21 cellular contexts compared by ENCODE assay signal in genomic region chr1:22258696-22259095, GRCh38.
DNase-seq lines count a peak whose midpoint lies in the region; ATAC-seq, FAIRE-seq and TF ChIP-seq lines count a peak whose summit lies in the region.
"Had no signal": no experiment of that assay in that cellular context is flagged by ENCODE, and none has a peak within 500 bp of the region (broad histone marks: within the 10 kb centered on the region; RNA-seq: fewer than 3 reads in every experiment).

No MANE protein-coding gene starts in this region.

- no TSS peak for BruUV-seq in Caco-2 (replicated peaks; lab: Mats Ljungman, UMichigan)

- ATAC-seq in GM18858 (IDR thresholded peaks at IDR 0.05; ENCODE audit: unreplicated experiment) (no peak), HG03469 (IDR thresholded peaks at IDR 0.05; ENCODE audit: unreplicated experiment) (no peak)
- ATAC-seq: activated T-cell treated with anti-CD3 and anti-CD28 coated beads, Interleukin-2, amount 50 U/mL, for 72 hours; gastrocnemius medialis had no signal

- no peaks in the 10 kb centered on the region for H4K20me1 ChIP-seq in hepatocyte (ENCODE audit: insufficient read depth, poor library complexity, severe bottlenecking)

- POLR2A ChIA-PET in Caco-2 (lab: Charles Lee): no interaction called here

- H3K36me3 ChIP-seq in Caco-2 (ENCODE audit: control insufficient read depth, insufficient read depth, low read length): no peaks in the 10 kb centered on the region
- H3K36me3 ChIP-seq in Peyer's patch: no peaks in the 10 kb centered on the region
- H3K36me3 ChIP-seq in hepatocyte (replicated peaks; ENCODE audit: insufficient read depth, low read depth): no peaks in the 10 kb centered on the region
- H3K36me3 ChIP-seq in small intestine (ENCODE audit: control insufficient read depth in 2 of 2, insufficient read depth in 2 of 2, low read length in 2 of 2): no peaks in the 10 kb centered on the region
- H3K36me3 ChIP-seq: gastrocnemius medialis, right atrium auricular region, thyroid gland had no signal

- TF ChIP-seq POLR2A in Peyer's patch (IDR thresholded peaks at IDR 0.05): no peak

- no peak overlapping the region for H3K4me2 ChIP-seq in hepatocyte

- H3K4me1 Mint-ChIP-seq in Caco-2 (ENCODE audit: low read depth, unreplicated experiment): peaks cover 35% of the 10 kb centered on the region

- no peaks in the 10 kb centered on the region for H3K9me3 ChIP-seq in Caco-2
- H3K9me3 ChIP-seq in Peyer's patch: no peaks in the 10 kb centered on the region
- no peaks in the 10 kb centered on the region for H3K9me3 ChIP-seq in hepatocyte (ENCODE audit: low read depth)
- no peaks in the 10 kb centered on the region for H3K9me3 ChIP-seq in small intestine (ENCODE audit: control insufficient read depth, low read depth)
- H3K9me3 ChIP-seq: gastrocnemius medialis, right atrium auricular region, thyroid gland had no signal

- CTCF ChIA-PET in Caco-2 (lab: Charles Lee): no interaction called here

- intact Hi-C loops in Caco-2 (cut with micrococcal nuclease; ENCODE audit: unreplicated experiment): no loop called here

- 79% methylated on average over 6 of the region's 6 CpGs for WGBS in hepatocyte (ENCODE audit: low lambda C conversion rate, missing lambda C conversion rate)
- WGBS in small intestine, 3 donors: 61 to 73% (median 69%) methylated on average over 6 of the region's 6 CpGs

- H3K4me1 ChIP-seq in Caco-2 (peaks cover 40% of the 10 kb centered on the region), Peyer's patch (peaks cover 0 to 35% (median 0%) of the 10 kb centered on the region in 4 donors), hepatocyte (ENCODE audit: insufficient read depth) (peaks cover 50% of the 10 kb centered on the region), small intestine (ENCODE audit: control insufficient read depth in 2 of 2, insufficient read depth in 1 of 2, low read depth in 1 of 2, low read length in 1 of 2) (peaks cover 0 to 1% of the 10 kb centered on the region in 2 donors)
- H3K4me1 ChIP-seq: parathyroid adenoma, right atrium auricular region had no signal

- H3K4me3 ChIP-seq in Caco-2 (ENCODE audit: low read depth, low read length) (no peak overlapping the region), Peyer's patch (no peak overlapping the region), hepatocyte (no peak overlapping the region), small intestine (ENCODE audit: low read depth in 1 of 2, low read length in 2 of 2) (no peak overlapping the region)
- H3K4me3 ChIP-seq: gastrocnemius medialis, lung, right atrium auricular region, thyroid gland had no signal

- DNase-seq in Caco-2: no peak
- no peak for DNase-seq in Peyer's patch
- DNase-seq in hepatocyte (ENCODE audit: low spot score): no peak
- DNase-seq in small intestine: no peak
- DNase-seq in foreskin melanocyte: no peak
- no peak for DNase-seq in NAMALWA (ENCODE audit: low spot score)
- DNase-seq: activated CD4-positive, alpha-beta T cell treated with anti-CD3 and anti-CD28 coated beads, Interleukin-2, amount 50 U/mL, for 48 hours; activated T-cell treated with anti-CD3 and anti-CD28 coated beads, Interleukin-2, amount 50 U/mL, for 72 hours; cerebellar nuclear complex; DMS153; gastrocnemius medialis; Karpas-422; NCI-H1436 treated with DMSO at 0.1 percent for 48 hours; thyroid gland had no signal

- H3K4me3 Mint-ChIP-seq in Caco-2 (ENCODE audit: unreplicated experiment): no peak overlapping the region
- H3K4me3 Mint-ChIP-seq: activated T-cell treated with anti-CD3 and anti-CD28 coated beads, Interleukin-2, amount 50 U/mL, for 72 hours had no signal

- H3K27me3 Mint-ChIP-seq in Caco-2 (ENCODE audit: insufficient read depth, unreplicated experiment): no peaks in the 10 kb centered on the region

- no peaks in the 10 kb centered on the region for H3K79me2 ChIP-seq in hepatocyte
- H3K79me2 ChIP-seq: parathyroid adenoma had no signal

- TF ChIP-seq CTCF in Caco-2 (IDR thresholded peaks at IDR 0.05; ENCODE audit: insufficient read depth in 1 of 2, low read depth in 1 of 2, low read length in 1 of 2, severe bottlenecking in 1 of 2, unreplicated experiment in 1 of 2): no peak
- no peak for TF ChIP-seq CTCF in Peyer's patch (IDR thresholded peaks at IDR 0.05)
- TF ChIP-seq CTCF in hepatocyte (IDR thresholded peaks at IDR 0.05; ENCODE audit: poor library complexity): no peak

- no peak overlapping the region for H2AFZ ChIP-seq in hepatocyte
- H2AFZ ChIP-seq: parathyroid adenoma had no signal

- H3K27me3 ChIP-seq in Caco-2 (replicated peaks; ENCODE audit: control insufficient read depth, insufficient read depth, low read length): no peaks in the 10 kb centered on the region
- no peaks in the 10 kb centered on the region for H3K27me3 ChIP-seq in Peyer's patch
- no peaks in the 10 kb centered on the region for H3K27me3 ChIP-seq in hepatocyte
- H3K27me3 ChIP-seq in small intestine (ENCODE audit: control insufficient read depth in 2 of 2, insufficient read depth in 2 of 2, low read length in 2 of 2): no peaks in the 10 kb centered on the region
- H3K27me3 ChIP-seq: right atrium auricular region, thyroid gland had no signal

- FAIRE-seq in small intestine (lab: Jason Lieb, UNC): no peak
- FAIRE-seq: GM12892 had no signal

- no peaks in the 10 kb centered on the region for H3K36me3 Mint-ChIP-seq in Caco-2 (ENCODE audit: insufficient read depth, unreplicated experiment)

- H3K27ac ChIP-seq in Peyer's patch (peak overlapping the region; percentile 17 to 79 (median 64)), hepatocyte (peak overlapping the region; percentile 82), small intestine (ENCODE audit: low read depth in 1 of 2, low read length in 1 of 2) (peak overlapping the region; percentile 5 to 93)
- H3K27ac ChIP-seq: gastrocnemius medialis, HL-60, parathyroid adenoma, right atrium auricular region, thyroid gland had no signal

- H3K9me2 ChIP-seq in hepatocyte (replicated peaks; ENCODE audit: insufficient read depth): no peaks in the 10 kb centered on the region

- no peaks in the 10 kb centered on the region for H3K9me3 Mint-ChIP-seq in Caco-2 (ENCODE audit: unreplicated experiment)
- H3K9me3 Mint-ChIP-seq: activated T-cell treated with anti-CD3 and anti-CD28 coated beads, Interleukin-2, amount 50 U/mL, for 72 hours had no signal

- H3K27ac Mint-ChIP-seq in Caco-2 (ENCODE audit: unreplicated experiment): peak overlapping the region; percentile 4
- H3K27ac Mint-ChIP-seq: activated T-cell treated with anti-CD3 and anti-CD28 coated beads, Interleukin-2, amount 50 U/mL, for 72 hours had no signal
